In the genomic region with DNA sequence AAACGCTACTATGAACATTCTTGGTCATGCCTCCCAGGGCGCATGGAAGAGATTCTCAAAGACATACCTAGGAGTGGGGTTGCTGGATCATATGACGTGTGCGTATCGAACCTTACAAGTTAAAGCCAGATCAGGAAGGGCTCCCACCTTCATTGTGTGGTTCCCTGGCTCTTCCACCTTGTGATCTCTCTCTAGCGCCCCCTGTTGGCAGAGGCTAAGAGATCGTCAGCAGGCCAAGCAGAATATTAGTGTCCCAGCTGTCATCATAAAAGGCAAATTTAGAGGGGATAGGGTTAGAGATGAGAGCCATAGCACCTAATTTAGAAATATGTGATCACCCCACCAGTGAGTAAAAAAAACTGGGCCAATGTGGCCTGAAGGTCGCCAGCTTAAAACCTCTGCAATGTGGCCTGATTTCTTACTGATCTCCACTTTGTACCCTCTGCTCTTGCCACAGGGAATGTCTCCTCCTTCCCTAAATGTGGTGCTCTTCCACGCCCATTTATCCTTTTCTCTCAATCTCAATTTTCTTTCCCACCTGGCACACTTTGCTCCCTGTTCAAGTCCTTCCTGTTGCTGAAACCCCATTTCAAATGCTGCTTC, we compare ENCODE assay signal across 8 cellular contexts.
A peak's percentile ranks its signal among the peaks of the same experiment; 100 is the strongest.
DNase-seq lines count a peak whose midpoint lies in the region; ATAC-seq lines count a peak whose summit lies in the region.

No MANE protein-coding gene starts in this region.

- no peak overlapping the region for H3K4me3 Mint-ChIP-seq in T-helper 2 cell treated with Interferon-gamma antibody and Interleukin-4, amounts not matched to agents 5 μg/mL and 100 μg/mL, for 36 hours

- H3K9me3 Mint-ChIP-seq in T-helper 2 cell treated with Interferon-gamma antibody and Interleukin-4, amounts not matched to agents 5 μg/mL and 100 μg/mL, for 36 hours: no peaks in the 10 kb centered on the region

- no peak overlapping the region for H3K27ac Mint-ChIP-seq in T-helper 2 cell treated with Interferon-gamma antibody and Interleukin-4, amounts not matched to agents 5 μg/mL and 100 μg/mL, for 36 hours

- ATAC-seq in GM18502 (IDR thresholded peaks at IDR 0.05; ENCODE audit: poor library complexity, unreplicated experiment) (no peak), GM19035 (IDR thresholded peaks at IDR 0.05; ENCODE audit: unreplicated experiment) (no peak)

- H3K27me3 Mint-ChIP-seq in T-helper 2 cell treated with Interferon-gamma antibody and Interleukin-4, amounts not matched to agents 5 μg/mL and 100 μg/mL, for 36 hours (ENCODE audit: low read depth): peaks cover 2% of the 10 kb centered on the region

- no peaks in the 10 kb centered on the region for H3K36me3 Mint-ChIP-seq in T-helper 2 cell treated with Interferon-gamma antibody and Interleukin-4, amounts not matched to agents 5 μg/mL and 100 μg/mL, for 36 hours (ENCODE audit: low read depth)

- peak; percentile 75 for DNase-seq in GM03348 (ENCODE audit: low spot score)
- peak; percentile 62 to 68 for DNase-seq in Kasumi-1 (lab: John Stamatoyannopoulos, UW)
- DNase-seq in T-helper 2 cell treated with Interferon-gamma antibody and Interleukin-4, amounts not matched to agents 5 μg/mL and 100 μg/mL, for 36 hours (ENCODE audit: low spot score): peak; percentile 36
- DNase-seq in astrocyte of the hippocampus (ENCODE audit: low read depth, low spot score): peak; percentile 51
- DNase-seq in iPS-NIHi11 (ENCODE audit: low spot score): peak; percentile 84
- DNase-seq in stimulated activated CD4-positive, alpha-beta T cell treated with anti-CD3 and anti-CD28 coated beads, Interleukin-1b, Interleukin-23, amount 100 ng/mL, for 48 hours: peak; percentile 57

- peaks cover 1% of the 10 kb centered on the region for H3K4me1 Mint-ChIP-seq in T-helper 2 cell treated with Interferon-gamma antibody and Interleukin-4, amounts not matched to agents 5 μg/mL and 100 μg/mL, for 36 hours (ENCODE audit: low read depth)
